ENCODE assay signal across 1 cellular context in the genomic region with DNA sequence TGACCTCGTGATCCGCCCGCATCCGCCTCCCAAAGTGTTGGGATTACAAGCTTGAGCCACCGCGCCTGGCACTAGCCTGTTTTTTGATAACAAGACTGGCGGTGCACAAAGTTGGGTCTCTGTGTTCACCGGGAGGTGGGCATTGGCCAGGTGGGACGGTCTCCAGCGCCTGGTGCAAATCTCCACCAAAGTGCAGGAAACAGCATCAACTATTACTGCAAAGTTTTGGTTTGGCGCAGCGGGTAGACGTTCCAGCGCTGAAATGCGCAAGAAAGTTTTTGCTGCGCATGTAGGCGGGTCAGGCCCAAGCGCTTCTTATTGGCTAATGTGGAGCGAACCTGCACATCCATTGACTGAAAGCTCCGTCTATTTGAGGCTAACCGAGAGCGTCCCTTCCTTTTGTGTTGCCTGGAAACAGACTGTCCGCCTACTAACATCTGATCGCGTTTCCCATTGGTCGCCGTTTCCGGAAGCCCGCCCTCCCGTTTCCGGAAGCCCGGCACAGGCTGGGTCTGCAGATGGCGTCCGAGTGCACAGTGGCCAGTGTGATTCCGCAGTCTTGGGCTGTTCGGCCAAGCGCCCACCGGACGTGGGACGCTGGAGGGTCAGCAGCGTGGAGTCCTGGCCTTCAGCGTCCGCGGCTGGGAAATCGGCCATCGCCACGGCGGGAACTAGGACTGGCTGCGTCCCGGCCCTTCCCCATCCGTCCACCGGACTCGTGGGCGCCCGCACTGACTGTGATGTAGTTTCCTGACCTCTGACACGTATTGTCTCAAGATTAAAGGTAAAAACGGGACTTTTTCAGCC.
TF ChIP-seq lines count a peak whose summit lies in the region.

No MANE protein-coding gene starts in this region.

TF ChIP-seq in HepG2, 621 proteins besides CTCF, POLR2A, EP300 and RAD21 (continued from another document):
- no peak for TF ChIP-seq HNF4G (IDR thresholded peaks at IDR 0.05; ENCODE audit: borderline replicate concordance, low read depth, low read length)
- TF ChIP-seq HNF4G (CRISPR knock-in tag; IDR thresholded peaks at IDR 0.05; ENCODE audit: borderline replicate concordance, low read depth), result no peak
- TF ChIP-seq MYC (CRISPR knock-in tag; IDR thresholded peaks at IDR 0.05; ENCODE audit: borderline replicate concordance), result peak; percentile 89
- TF ChIP-seq SUZ12 (IDR thresholded peaks at IDR 0.05; ENCODE audit: low read depth, low read length), result no peak
- no peak for TF ChIP-seq KLF15 (CRISPR knock-in tag; IDR thresholded peaks at IDR 0.05; ENCODE audit: borderline replicate concordance)
- TF ChIP-seq ZBTB21 (CRISPR knock-in tag; IDR thresholded peaks at IDR 0.05), result 0 out of 2 replicates have a peak, but pooled peaks have one; percentile 32
- TF ChIP-seq RORA (CRISPR knock-in tag; IDR thresholded peaks at IDR 0.05), result no peak
- TF ChIP-seq RBM39 (IDR thresholded peaks at IDR 0.05; ENCODE audit: low read depth, low read length, poor library complexity, severe bottlenecking), result peak; percentile 42
- no peak for TF ChIP-seq DPF2 (CRISPR knock-in tag; IDR thresholded peaks at IDR 0.05; ENCODE audit: borderline replicate concordance, low read depth)
- peak; percentile 93 for TF ChIP-seq THAP11 (CRISPR knock-in tag; IDR thresholded peaks at IDR 0.05)
- peak; percentile 63 for TF ChIP-seq KAT7 (CRISPR knock-in tag; IDR thresholded peaks at IDR 0.05; ENCODE audit: borderline replicate concordance)
- no peak for TF ChIP-seq ZNF180 (CRISPR knock-in tag; IDR thresholded peaks at IDR 0.05; ENCODE audit: borderline replicate concordance, low read depth)
- TF ChIP-seq MED1 (CRISPR knock-in tag; IDR thresholded peaks at IDR 0.05), result peak; percentile 37; the same call in 1 of the 2 replicates
